ENCODE assay signal across 22 cellular contexts in the genomic region with DNA sequence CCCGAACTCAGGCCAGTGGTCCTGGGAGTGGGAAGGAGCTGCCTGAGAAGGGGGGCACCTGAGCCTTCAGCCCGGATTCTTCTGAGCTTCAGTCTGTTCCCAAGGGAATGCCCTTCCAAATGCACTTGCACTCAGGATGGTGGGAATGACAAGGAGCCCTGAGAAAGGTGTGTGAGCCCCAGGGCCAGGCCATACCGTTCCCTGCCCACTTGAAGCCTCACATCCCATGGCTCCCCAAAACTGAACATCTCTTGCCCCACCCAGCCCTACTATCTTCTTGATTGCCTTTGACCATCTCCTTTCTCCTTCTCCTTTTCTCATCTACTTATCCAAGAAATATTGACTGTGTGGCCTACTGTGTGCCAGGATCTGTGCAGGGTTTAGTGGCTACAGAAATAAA.
"Had no signal": no experiment of that assay in that cellular context is flagged by ENCODE, and none has a peak within 500 bp of the region (broad histone marks: within the 10 kb centered on the region; RNA-seq: fewer than 3 reads in every experiment).

No MANE protein-coding gene starts in this region.

- DNase-seq: activated B cell treated with CpG ODN at 0.5 μM for 24 hours; activated CD4-positive, alpha-beta memory T cell treated with anti-CD3 and anti-CD28 coated beads for 36 hours; activated CD4-positive, alpha-beta T cell treated with anti-CD3 and anti-CD28 coated beads for 1 hour; activated CD4-positive, alpha-beta T cell treated with anti-CD3 and anti-CD28 coated beads, Interleukin-2, amount 10 ng/mL, durations not matched to agents 24 days and 14 days; activated CD8-positive, alpha-beta memory T cell treated with anti-CD3 and anti-CD28 coated beads for 24 hours; activated gamma-delta T cell treated with Interleukin-2 at 50 U/mL for 16 hours; activated naive CD4-positive, alpha-beta T cell treated with anti-CD3 and anti-CD28 coated beads, Interleukin-2, amount 50 U/mL, for 16 hours; activated T-cell treated with anti-CD3 and anti-CD28 coated beads, Interleukin-2, amount 50 U/mL, for 4 hours; aorta; IMR-90; KBM-7; NCI-H1092; NCI-H1417 treated with DMSO at 0.1 percent for 48 hours; NCI-H1694; NCI-H2029; NCI-H446; PC-3; SIG-M5; T-helper 17 cell; T-helper 9 cell had no signal

- H3K9me3 Mint-ChIP-seq: activated CD4-positive, alpha-beta memory T cell treated with anti-CD3 and anti-CD28 coated beads for 36 hours; activated CD4-positive, alpha-beta T cell treated with anti-CD3 and anti-CD28 coated beads, Interleukin-2, amount 10 ng/mL, durations not matched to agents 24 days and 14 days; central memory CD8-positive, alpha-beta T cell had no signal

- H3K36me3 Mint-ChIP-seq: activated CD4-positive, alpha-beta memory T cell treated with anti-CD3 and anti-CD28 coated beads for 36 hours had no signal

- FAIRE-seq: bronchial epithelial cell had no signal

- H3K27ac Mint-ChIP-seq: activated B cell treated with CpG ODN at 0.5 μM for 24 hours; activated CD4-positive, alpha-beta memory T cell treated with anti-CD3 and anti-CD28 coated beads for 36 hours; activated CD4-positive, alpha-beta T cell treated with anti-CD3 and anti-CD28 coated beads, Interleukin-2, amount 10 ng/mL, durations not matched to agents 24 days and 14 days; T-helper 17 cell had no signal

- H3K4me3 Mint-ChIP-seq: activated B cell treated with CpG ODN at 0.5 μM for 24 hours; activated CD4-positive, alpha-beta memory T cell treated with anti-CD3 and anti-CD28 coated beads for 36 hours; activated CD4-positive, alpha-beta T cell treated with anti-CD3 and anti-CD28 coated beads, Interleukin-2, amount 10 ng/mL, durations not matched to agents 24 days and 14 days; activated T-cell treated with anti-CD3 and anti-CD28 coated beads, Interleukin-2, amount 50 U/mL, for 4 hours; central memory CD8-positive, alpha-beta T cell; T-helper 17 cell had no signal
